14 cellular contexts compared by ENCODE assay signal in genomic region chr20:2118783-2119182, GRCh38. TPM values are rescaled to one million over a fixed set of nuclear protein-coding genes. Genes with fewer than 3 reads are reported as not detected.
DNase-seq lines count a peak whose midpoint lies in the region; ATAC-seq, FAIRE-seq and TF ChIP-seq lines count a peak whose summit lies in the region.
"Had no signal": no experiment of that assay in that cellular context is flagged by ENCODE, and none has a peak within 500 bp of the region (broad histone marks: within the 10 kb centered on the region; RNA-seq: fewer than 3 reads in every experiment).

No MANE protein-coding gene starts in this region.

- POLR2A ChIA-PET in activated CD4-positive, alpha-beta T cell treated with anti-CD3 and anti-CD28 coated beads, Interleukin-2, amount 10 ng/mL, durations not matched to agents 7 days and 5 days (lab: Charles Lee), result no interaction called here

- H3K4me1 ChIP-seq in keratinocyte (ENCODE audit: control insufficient read depth, extremely low read depth, insufficient read depth, low read length), result peaks cover 5% of the 10 kb centered on the region

- ATAC-seq in GM19023 (IDR thresholded peaks at IDR 0.05; ENCODE audit: unreplicated experiment) (peak; percentile 63), HG03520 (IDR thresholded peaks at IDR 0.05; ENCODE audit: unreplicated experiment) (no peak)
- ATAC-seq: left cardiac atrium had no signal

- dilution Hi-C loops in keratinocyte (cut with MboI; ENCODE audit: extremely low pct_ligation_motif_present, low sequenced_read_pairs), result no loop called here

- no peaks in the 10 kb centered on the region for H3K9me3 Mint-ChIP-seq in activated CD4-positive, alpha-beta T cell treated with anti-CD3 and anti-CD28 coated beads, Interleukin-2, amount 10 ng/mL, durations not matched to agents 7 days and 5 days
- no peaks in the 10 kb centered on the region for H3K9me3 Mint-ChIP-seq in T-helper 1 cell treated with Interleukin-12 subunit alpha and Interleukin-12 subunit beta and Interleukin-4 antibody, amounts not matched to agents 30 μg/mL and 1 μg/mL, for 36 hours
- H3K9me3 Mint-ChIP-seq: naive B cell had no signal

- no peak overlapping the region for H3K27ac ChIP-seq in keratinocyte (ENCODE audit: control insufficient read depth, insufficient read depth, low read length)

- H3K9me3 ChIP-seq in keratinocyte (ENCODE audit: control insufficient read depth, low read depth, low read length), result no peaks in the 10 kb centered on the region

- H3K36me3 Mint-ChIP-seq in activated CD4-positive, alpha-beta T cell treated with anti-CD3 and anti-CD28 coated beads, Interleukin-2, amount 10 ng/mL, durations not matched to agents 7 days and 5 days (ENCODE audit: low read depth), result peaks cover 59% of the 10 kb centered on the region
- H3K36me3 Mint-ChIP-seq in T-helper 1 cell treated with Interleukin-12 subunit alpha and Interleukin-12 subunit beta and Interleukin-4 antibody, amounts not matched to agents 30 μg/mL and 1 μg/mL, for 36 hours (ENCODE audit: low read depth), result peaks cover 40% of the 10 kb centered on the region

- H3K27me3 Mint-ChIP-seq in activated CD4-positive, alpha-beta T cell treated with anti-CD3 and anti-CD28 coated beads, Interleukin-2, amount 10 ng/mL, durations not matched to agents 7 days and 5 days, result no peaks in the 10 kb centered on the region
- no peaks in the 10 kb centered on the region for H3K27me3 Mint-ChIP-seq in T-helper 1 cell treated with Interleukin-12 subunit alpha and Interleukin-12 subunit beta and Interleukin-4 antibody, amounts not matched to agents 30 μg/mL and 1 μg/mL, for 36 hours (ENCODE audit: low read depth)
- H3K27me3 Mint-ChIP-seq: naive B cell had no signal

- no peak overlapping the region for H3K9ac ChIP-seq in keratinocyte (ENCODE audit: control insufficient read depth, extremely low read depth, insufficient read depth, low read length)

- peak; percentile 17 for DNase-seq in activated CD4-positive, alpha-beta T cell treated with anti-CD3 and anti-CD28 coated beads for 48 hours
- no peak for DNase-seq in activated CD4-positive, alpha-beta T cell treated with anti-CD3 and anti-CD28 coated beads, Interleukin-2, amount 10 ng/mL, durations not matched to agents 7 days and 5 days
- DNase-seq in keratinocyte (ENCODE audit: low read depth, low spot score) (no peak), NCI-H446 (lab: John Stamatoyannopoulos, UW) (no peak), GOT3 (lab: John Stamatoyannopoulos, UW) (no peak)
- DNase-seq: DMS 273 treated with DMSO at 0.1 percent for 48 hours, HCEC 1CT, left cardiac atrium, naive B cell, SW 1271 had no signal

- CTCF ChIA-PET in activated CD4-positive, alpha-beta T cell treated with anti-CD3 and anti-CD28 coated beads, Interleukin-2, amount 10 ng/mL, durations not matched to agents 7 days and 5 days (lab: Charles Lee), result no interaction called here

- H3K9me1 ChIP-seq in keratinocyte (ENCODE audit: control insufficient read depth, extremely low read depth, insufficient read depth, low read length), result no peaks in the 10 kb centered on the region

- H3K4me1 Mint-ChIP-seq in activated CD4-positive, alpha-beta T cell treated with anti-CD3 and anti-CD28 coated beads, Interleukin-2, amount 10 ng/mL, durations not matched to agents 7 days and 5 days, result peaks cover 37% of the 10 kb centered on the region
- H3K4me1 Mint-ChIP-seq in T-helper 1 cell treated with Interleukin-12 subunit alpha and Interleukin-12 subunit beta and Interleukin-4 antibody, amounts not matched to agents 30 μg/mL and 1 μg/mL, for 36 hours (ENCODE audit: low read depth), result peaks cover 25% of the 10 kb centered on the region

- H3K36me3 ChIP-seq in keratinocyte (ENCODE audit: control insufficient read depth in 2 of 2, extremely low read depth in 1 of 2, insufficient read depth in 2 of 2, low read length in 2 of 2), result peaks cover 21 to 27% of the 10 kb centered on the region in 2 experiments

- peak; percentile 26 for FAIRE-seq in keratinocyte (lab: Jason Lieb, UNC)
- FAIRE-seq: astrocyte had no signal

- H3K4me3 Mint-ChIP-seq in activated CD4-positive, alpha-beta T cell treated with anti-CD3 and anti-CD28 coated beads, Interleukin-2, amount 10 ng/mL, durations not matched to agents 7 days and 5 days, result no peak overlapping the region
- no peak overlapping the region for H3K4me3 Mint-ChIP-seq in T-helper 1 cell treated with Interleukin-12 subunit alpha and Interleukin-12 subunit beta and Interleukin-4 antibody, amounts not matched to agents 30 μg/mL and 1 μg/mL, for 36 hours

- no peak overlapping the region for H3K4me3 ChIP-seq in keratinocyte (ENCODE audit: control insufficient read depth in 2 of 3, extremely low read depth in 1 of 3, insufficient read depth in 2 of 3, low read depth in 1 of 3, low read length in 3 of 3)

- no peak overlapping the region for H3K4me2 ChIP-seq in keratinocyte (ENCODE audit: control insufficient read depth, extremely low read depth, insufficient read depth, low read depth, low read length)

- TF ChIP-seq CTCF in keratinocyte (optimal IDR thresholded peaks at IDR 0.05 in 1 of 3, IDR thresholded peaks at IDR 0.05 in 1 of 3, conservative IDR thresholded peaks at IDR 0.05 in 1 of 3; ENCODE audit: extremely low read depth in 1 of 3, insufficient read depth in 2 of 3, low read length in 3 of 3), result no peak

- no peak overlapping the region for H3K27ac Mint-ChIP-seq in activated CD4-positive, alpha-beta T cell treated with anti-CD3 and anti-CD28 coated beads, Interleukin-2, amount 10 ng/mL, durations not matched to agents 7 days and 5 days
- H3K27ac Mint-ChIP-seq in T-helper 1 cell treated with Interleukin-12 subunit alpha and Interleukin-12 subunit beta and Interleukin-4 antibody, amounts not matched to agents 30 μg/mL and 1 μg/mL, for 36 hours, result peak overlapping the region; percentile 18

- H4K20me1 ChIP-seq in keratinocyte (ENCODE audit: control insufficient read depth, extremely low read depth, insufficient read depth, low read length), result peaks cover 3% of the 10 kb centered on the region

- peaks cover 91% of the 10 kb centered on the region for H3K79me2 ChIP-seq in keratinocyte (ENCODE audit: control insufficient read depth, insufficient read depth, low read length)

- no peaks in the 10 kb centered on the region for H3K27me3 ChIP-seq in keratinocyte (ENCODE audit: control insufficient read depth, extremely low read depth, insufficient read depth, low read length)

- H2AFZ ChIP-seq in keratinocyte (ENCODE audit: control insufficient read depth, low read length), result no peak overlapping the region

RNA-seq across cellular contexts. Expression of gene STK35, which starts 17.2 kb away (rescaled TPM):
- total RNA-seq in activated CD4-positive, alpha-beta T cell treated with anti-CD3 and anti-CD28 coated beads, Interleukin-2, amount 10 ng/mL, durations not matched to agents 7 days and 5 days, result 10 to 100 TPM; 15.8 to 16.1 TPM
- 5.5 to 13.1 TPM (median 6.5 TPM) in 3 replicates for polyA plus RNA-seq in keratinocyte
- polyA plus RNA-seq in keratinocyte (2011; ENCODE audit: low read depth), result 3.7 TPM
- 7.1 and 7.9 TPM in 2 replicates for polyA plus RNA-seq in keratinocyte (2011; cell fraction: cytosol; rRNA removed)
- 19.2 and 20.6 TPM in 2 replicates for polyA plus RNA-seq in keratinocyte (2011; cell fraction: nucleus; rRNA removed)
- 10.1 and 10.6 TPM in 2 replicates for polyA plus RNA-seq in keratinocyte (2012; ENCODE audit: low replicate concordance)
- 12.5 to 28.6 TPM (median 14.7 TPM) in 3 replicates for polyA minus RNA-seq in keratinocyte
- 8.2 TPM for polyA minus RNA-seq in keratinocyte (2011; cell fraction: cytosol; rRNA and poly(A)+ RNA removed)
- 9.9 and 14.3 TPM in 2 replicates for polyA minus RNA-seq in keratinocyte (2011; cell fraction: nucleus; rRNA and poly(A)+ RNA removed)
